In the genomic region with DNA sequence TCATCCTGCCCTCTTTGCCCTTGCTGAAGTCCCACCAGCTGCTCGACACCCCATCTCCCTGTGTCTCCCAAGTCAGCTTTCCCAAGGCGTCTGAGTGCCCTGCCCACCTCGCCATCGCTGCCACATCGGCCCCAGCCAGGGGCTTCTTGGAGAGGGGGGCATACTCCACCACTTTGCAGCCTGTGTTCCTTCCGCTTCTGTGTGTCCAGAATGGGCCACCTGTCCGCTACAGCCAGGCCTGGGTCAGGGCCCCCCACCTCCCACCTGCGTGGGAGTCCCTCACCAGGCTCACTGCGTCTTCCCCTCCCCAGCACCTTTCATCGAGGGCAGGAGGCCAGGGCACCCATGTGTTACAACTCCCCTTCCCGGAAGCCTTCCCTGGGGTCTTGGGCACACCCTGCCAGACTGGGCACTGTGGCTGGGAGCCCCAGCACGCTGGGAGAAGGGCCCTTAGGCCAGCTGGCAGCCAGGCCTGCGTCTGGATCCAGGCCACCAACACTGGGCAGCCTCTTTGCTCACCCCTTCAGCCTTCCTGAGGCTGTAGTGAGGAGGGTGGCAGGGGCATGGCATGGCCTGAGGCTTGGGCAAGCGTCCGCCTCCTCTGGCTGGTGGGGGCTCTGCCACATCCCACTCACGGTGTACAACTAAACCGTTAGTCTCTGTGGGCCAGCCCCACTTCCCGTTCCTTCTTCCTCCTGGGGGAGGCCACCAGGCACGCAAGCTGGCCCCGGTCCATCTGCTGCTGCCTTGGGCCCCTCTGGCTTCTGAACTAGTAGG, we compare ENCODE assay signal across 10 cellular contexts. TPM values are rescaled to one million over a fixed set of nuclear protein-coding genes. Genes with fewer than 3 reads are reported as not detected.
DNase-seq lines count a peak whose midpoint lies in the region; ATAC-seq, FAIRE-seq and TF ChIP-seq lines count a peak whose summit lies in the region.
"Had no signal": no experiment of that assay in that cellular context is flagged by ENCODE, and none has a peak within 500 bp of the region (broad histone marks: within the 10 kb centered on the region; RNA-seq: fewer than 3 reads in every experiment).

No MANE protein-coding gene starts in this region.

- H4K20me1 ChIP-seq in DND-41 (ENCODE audit: insufficient read depth, low read length) (peaks cover 54% of the 10 kb centered on the region), H1 (replicated peaks in 1 of 2; ENCODE audit: control insufficient read depth in 1 of 2, insufficient read depth in 2 of 2, low read length in 2 of 2) (no peaks in the 10 kb centered on the region)

- H3K9me3 ChIP-seq in DND-41 (ENCODE audit: insufficient read depth, low read length, severe bottlenecking) (no peaks in the 10 kb centered on the region), H1 (ENCODE audit: insufficient read depth in 2 of 2, low read depth in 1 of 2, low read length in 1 of 2) (no peaks in the 10 kb centered on the region), psoas muscle (no peaks in the 10 kb centered on the region)

- H3K79me2 ChIP-seq in DND-41 (ENCODE audit: insufficient read depth, low read length), result peaks cover 91% of the 10 kb centered on the region
- no peaks in the 10 kb centered on the region for H3K79me2 ChIP-seq in H1 (ENCODE audit: control insufficient read depth in 1 of 2, insufficient read depth in 2 of 2, low read length in 2 of 2)
- peaks cover 1% of the 10 kb centered on the region for H3K79me2 ChIP-seq in mesendoderm (ENCODE audit: control insufficient read depth, insufficient read depth, low read length)

- no peak overlapping the region for H2BK5ac ChIP-seq in H1 (ENCODE audit: low read depth, low read length)
- H2BK5ac ChIP-seq in mesendoderm (ENCODE audit: low read length), result no peak overlapping the region

- no peak for DNase-seq in DND-41
- DNase-seq in NOMO-1 treated with dmso at 0.1 percent for 144 hours (lab: John Stamatoyannopoulos, UW; ENCODE audit: unreplicated experiment), result peak; percentile 27
- DNase-seq in H1 (ENCODE audit: low read depth in 1 of 2, low spot score in 2 of 2), result no peak
- no peak for DNase-seq in psoas muscle
- DNase-seq in GM19239 (ENCODE audit: insufficient read length, low spot score), result no peak
- DNase-seq in occipital lobe (lab: John Stamatoyannopoulos, UW), result no peak
- no peak for DNase-seq in mesendoderm
- DNase-seq: NCI-H446 treated with DMSO at 0.1 percent for 48 hours; stimulated activated CD4-positive, alpha-beta T cell treated with anti-CD3 and anti-CD28 coated beads, Interleukin-4, amount 100 ng/mL, for 4 hours had no signal

- no peak overlapping the region for H3K14ac ChIP-seq in H1 (ENCODE audit: insufficient read length)

- H3K9ac ChIP-seq in DND-41 (ENCODE audit: low read depth, low read length) (no peak overlapping the region), H1 (replicated peaks in 1 of 4; ENCODE audit: extremely low read depth in 1 of 4, low read depth in 3 of 4, low read length in 3 of 4) (no peak overlapping the region), mesendoderm (ENCODE audit: low read length) (no peak overlapping the region)

- H4K8ac ChIP-seq in H1 (ENCODE audit: extremely low read depth, insufficient read depth, low read length), result peak overlapping the region; percentile 59; the same call in 1 of the 2 replicates
- H4K8ac ChIP-seq in mesendoderm (ENCODE audit: low read depth, low read length), result no peak overlapping the region

- H2AFZ ChIP-seq in DND-41 (ENCODE audit: low read depth, low read length) (no peak overlapping the region), H1 (ENCODE audit: low read length) (no peak overlapping the region)

- ATAC-seq in DND-41 (ENCODE audit: insufficient read depth, low read depth) (no peak), psoas muscle (peak in 3 of 4 donors; percentile 21 to 42 (median 28))

- H3K36me3 ChIP-seq in DND-41 (ENCODE audit: insufficient read depth, low read length) (peaks cover 21% of the 10 kb centered on the region), H1 (ENCODE audit: control insufficient read depth in 2 of 4, insufficient read depth in 4 of 4, low read length in 3 of 4) (no peaks in the 10 kb centered on the region), psoas muscle (ENCODE audit: insufficient read depth in 1 of 2, low read depth in 1 of 2) (no peaks in the 10 kb centered on the region), mesendoderm (ENCODE audit: control insufficient read depth, insufficient read depth, low read length) (no peaks in the 10 kb centered on the region)

- TF ChIP-seq POLR2A in H1 (IDR thresholded peaks at IDR 0.05; ENCODE audit: control extremely low read depth in 1 of 2, low read depth in 2 of 2, low read length in 2 of 2), result no peak

- H3K4me1 ChIP-seq in DND-41 (ENCODE audit: insufficient read depth, low read length) (no peaks in the 10 kb centered on the region), H1 (replicated peaks in 1 of 4; ENCODE audit: control insufficient read depth in 3 of 4, insufficient read depth in 4 of 4, low read length in 3 of 4) (peaks cover 3 to 13% (median 9%) of the 10 kb centered on the region in 4 experiments), psoas muscle (peaks cover 33% of the 10 kb centered on the region), mesendoderm (ENCODE audit: control insufficient read depth, low read depth, low read length) (peaks cover 2% of the 10 kb centered on the region)

- FAIRE-seq in H1 (lab: Jason Lieb, UNC) (no peak), GM19239 (lab: Jason Lieb, UNC) (no peak)

- no peak overlapping the region for H2BK20ac ChIP-seq in H1 (ENCODE audit: low read length)

- H3K23ac ChIP-seq in H1 (ENCODE audit: insufficient read length), result no peak overlapping the region
- H3K23ac ChIP-seq in mesendoderm (ENCODE audit: low read length), result no peak overlapping the region

- intact Hi-C loops in psoas muscle (cut with DNase I), result no loop called here

- H2BK120ac ChIP-seq in H1 (replicated peaks; ENCODE audit: low read depth, low read length), result no peak overlapping the region
- H2BK120ac ChIP-seq in mesendoderm (ENCODE audit: low read depth, low read length), result no peak overlapping the region

- H4K5ac ChIP-seq in H1 (ENCODE audit: insufficient read length, low read depth, low read length) (no peak overlapping the region), mesendoderm (ENCODE audit: low read length) (no peak overlapping the region)

- H2BK15ac ChIP-seq in H1 (ENCODE audit: low read length) (no peak overlapping the region), mesendoderm (replicated peaks; ENCODE audit: low read depth) (no peak overlapping the region)

- no peak overlapping the region for H2BK12ac ChIP-seq in H1 (ENCODE audit: low read depth, low read length)

- H3K79me1 ChIP-seq in H1 (ENCODE audit: low read depth, low read length) (0 out of 2 replicates have a peak, but pooled peaks cover 3% of the 10 kb centered on the region), mesendoderm (ENCODE audit: low read length) (no peaks in the 10 kb centered on the region)

- H3K27ac ChIP-seq in DND-41 (ENCODE audit: low read length) (0 out of 2 replicates have a peak overlapping the region, but pooled peaks have one; percentile 16), H1 (ENCODE audit: low read depth, low read length) (no peak overlapping the region), psoas muscle (no peak overlapping the region), mesendoderm (ENCODE audit: low read depth, low read length) (no peak overlapping the region)

- no peak for TF ChIP-seq CTCF in DND-41 (IDR thresholded peaks at IDR 0.05; ENCODE audit: borderline replicate concordance, extremely low read depth, low read length, poor library complexity, severe bottlenecking)
- TF ChIP-seq CTCF in H1 (IDR thresholded peaks at IDR 0.05; ENCODE audit: control extremely low read depth in 1 of 3, insufficient read depth in 1 of 3, low read depth in 1 of 3, low read length in 3 of 3), result no peak
- TF ChIP-seq CTCF in psoas muscle (IDR thresholded peaks at IDR 0.05), result no peak

- H3K27me3 ChIP-seq in DND-41 (ENCODE audit: insufficient read depth, low read length, poor library complexity) (no peaks in the 10 kb centered on the region), H1 (replicated peaks in 1 of 4; ENCODE audit: control insufficient read depth in 3 of 4, extremely low read depth in 1 of 4, insufficient read depth in 3 of 4, low read length in 3 of 4) (no peaks in the 10 kb centered on the region), psoas muscle (ENCODE audit: insufficient read depth in 3 of 3, low read length in 2 of 3) (no peaks in the 10 kb centered on the region), mesendoderm (ENCODE audit: insufficient read depth, low read length, poor library complexity) (no peaks in the 10 kb centered on the region)
- H3K27me3 ChIP-seq: dorsolateral prefrontal cortex had no signal

- POLR2A ChIA-PET in H1 (lab: Charles Lee; ENCODE audit: partially characterized antibody), result interaction anchor here (1.5 to 4.1 kb wide), 2 partner anchors 10 to 15 kb away, joined by 4 to 11 read pairs; partner anchors contain the start of gene CPT1A

- TF ChIP-seq EP300 in H1 (IDR thresholded peaks at IDR 0.05; ENCODE audit: borderline replicate concordance in 1 of 2, low read depth in 2 of 2, low read length in 2 of 2), result no peak

- CTCF ChIA-PET in H1 (lab: Charles Lee; ENCODE audit: partially characterized antibody), result interaction anchor here (0.6 to 2.4 kb wide), 6 partner anchors 10 to 321 kb away, joined by 3 to 7 read pairs (median 4); no protein-coding TSS in a partner anchor

- WGBS in H1 (ENCODE audit: extremely low coverage in 1 of 2, insufficient coverage in 1 of 2, insufficient read length in 1 of 2, insufficient replicate concordance in 2 of 2, low coverage in 1 of 2, low lambda C conversion rate in 2 of 2, missing lambda C conversion rate in 1 of 2), 2 experiments, result 94% methylated on average over 19 of the region's 20 CpGs; no CpG with 5 or more reads in 1 of the 2 experiments
- 39 to 58% (median 48%) methylated on average over 20 of the region's 20 CpGs for WGBS in psoas muscle, 3 donors
- WGBS in mesendoderm (ENCODE audit: extremely low coverage, insufficient coverage, low lambda C conversion rate), result no CpG with 5 or more reads among the region's 20 CpGs

- no peak overlapping the region for H3K4ac ChIP-seq in H1 (replicated peaks; ENCODE audit: insufficient read length, low read depth, low read length)
- H3K4ac ChIP-seq in mesendoderm (ENCODE audit: low read depth, low read length), result no peak overlapping the region

- H2AK5ac ChIP-seq in H1 (ENCODE audit: low read depth, low read length) (no peak overlapping the region), mesendoderm (ENCODE audit: low read length) (no peak overlapping the region)

- no peak for TF ChIP-seq RAD21 in H1 (IDR thresholded peaks at IDR 0.05 in 1 of 2, conservative IDR thresholded peaks at IDR 0.05 in 1 of 2; ENCODE audit: low read depth in 2 of 2, low read length in 2 of 2)

- no peaks in the 10 kb centered on the region for H3K23me2 ChIP-seq in H1 (ENCODE audit: low read depth, low read length)

- no peak overlapping the region for H3K4me2 ChIP-seq in DND-41 (ENCODE audit: insufficient read depth, low read length)
- H3K4me2 ChIP-seq in H1 (ENCODE audit: insufficient read depth in 1 of 2, low read depth in 2 of 2, low read length in 2 of 2), result no peak overlapping the region
- no peak overlapping the region for H3K4me2 ChIP-seq in mesendoderm (ENCODE audit: low read length)

- H3K4me3 ChIP-seq in DND-41 (ENCODE audit: low read depth in 1 of 2, low read length in 2 of 2), result no peak overlapping the region
- H3K4me3 ChIP-seq in H1 (ENCODE audit: extremely low read depth in 1 of 4, insufficient read depth in 2 of 4, low read depth in 3 of 4, low read length in 4 of 4), result no peak overlapping the region
- no peak overlapping the region for H3K4me3 ChIP-seq in psoas muscle
- no peak overlapping the region for H3K4me3 ChIP-seq in mesendoderm (ENCODE audit: low read length)

- H3K56ac ChIP-seq in H1 (replicated peaks; ENCODE audit: insufficient read length, low read depth, low read length) (no peak overlapping the region), mesendoderm (ENCODE audit: low read length) (no peak overlapping the region)

- peak overlapping the region; percentile 19; the same call in 1 of the 2 replicates for H3K18ac ChIP-seq in H1 (ENCODE audit: extremely low read depth, low read length)
- H3K18ac ChIP-seq in mesendoderm (ENCODE audit: low read length), result no peak overlapping the region

- no peak overlapping the region for H4K91ac ChIP-seq in H1 (replicated peaks; ENCODE audit: insufficient read length, low read length)

RNA-seq across cellular contexts. Expression of gene CPT1A, which starts 13.4 kb away (rescaled TPM):
- 9.6 and 12.2 TPM in 2 replicates for total RNA-seq in H1 (2021; fragmentation: NEBNext Ultra II Directional; extraction: Animal tissue kit (Norgen Biotek cat#: 25700))
- 2.9 and 3.8 TPM in 2 replicates for polyA plus RNA-seq in H1 (2011; rRNA removed)
- 3.0 TPM for polyA plus RNA-seq in H1 (2011; cell fraction: cytosol; rRNA removed)
- 5.9 TPM for polyA plus RNA-seq in H1 (2011; cell fraction: nucleus; rRNA removed)
- 5.4 to 7.2 TPM (median 6.1 TPM) in 4 replicates for polyA plus RNA-seq in H1 (2012, experiment 1 of 2)
- polyA plus RNA-seq in H1 (2012, experiment 2 of 2), result 2.6 TPM
- 9.5 TPM for polyA plus RNA-seq in H1 (2013, experiment 1 of 2)
- 10.8 TPM for polyA plus RNA-seq in H1 (2013, experiment 2 of 2)
- polyA minus RNA-seq in H1 (2011; rRNA and poly(A)+ RNA removed), result 9.7 and 10.9 TPM in 2 replicates
- 5.1 TPM for polyA minus RNA-seq in H1 (2011; cell fraction: cytosol; rRNA and poly(A)+ RNA removed)
- polyA minus RNA-seq in H1 (2011; cell fraction: nucleus; rRNA and poly(A)+ RNA removed), result 6.4 TPM
- 10 to 100 TPM in 3 of 4 donors, 1 to 10 TPM in 1; 9.7 to 29.2 (median 15.0) TPM for total RNA-seq in psoas muscle
- polyA plus RNA-seq in psoas muscle, result 10 to 100 TPM in 2 of 3 donors, 1 to 10 TPM in 1; 8.6 to 12.9 (median 11.5) TPM
- 5.5 TPM for total RNA-seq in occipital lobe
- 9.0 TPM for polyA plus RNA-seq in mesendoderm (2013, experiment 1 of 2)
- 9.4 TPM for polyA plus RNA-seq in mesendoderm (2013, experiment 2 of 2)
